In genomic region chr9:68631811-68632210, GRCh38 we compare ENCODE assay signal across 25 cellular contexts.
"Had no signal": no experiment of that assay in that cellular context is flagged by ENCODE, and none has a peak within 500 bp of the region (broad histone marks: within the 10 kb centered on the region; RNA-seq: fewer than 3 reads in every experiment).

No MANE protein-coding gene starts in this region.

- H3K4me1 ChIP-seq: esophagus muscularis mucosa, parathyroid adenoma, prostate gland, right lobe of liver, suprapubic skin, tibial artery, upper lobe of right lung, vagina had no signal

- H3K36me3 ChIP-seq: esophagus muscularis mucosa, prostate gland, right lobe of liver, suprapubic skin, tibial artery, upper lobe of right lung, vagina had no signal

- H3K79me2 ChIP-seq: hepatocyte, parathyroid adenoma had no signal

- H3K27me3 ChIP-seq: esophagus muscularis mucosa, hepatocyte, right lobe of liver, suprapubic skin, tibial artery, upper lobe of right lung, vagina had no signal

- H3K4me3 ChIP-seq: esophagus muscularis mucosa, hepatocyte, lung, prostate gland, right lobe of liver, suprapubic skin, tibial artery, upper lobe of right lung, vagina had no signal

- H3K4me2 ChIP-seq: hepatocyte had no signal

- H3K4me3 Mint-ChIP-seq: dendritic cell treated with granulocyte-macrophage colony-stimulating factor and Interleukin-4, amounts not matched to agents 40 ng/mL and 50 ng/mL, for 4 days; effector memory CD8-positive, alpha-beta T cell; naive B cell; nephron; stimulated activated effector memory CD8-positive, alpha-beta T cell treated with anti-CD3 and anti-CD28 coated beads, Interleukin-12 subunit alpha, Interleukin-12 subunit beta, amount 100 ng/mL, for 72 hours had no signal

- H3K27ac Mint-ChIP-seq: dendritic cell treated with granulocyte-macrophage colony-stimulating factor and Interleukin-4, amounts not matched to agents 40 ng/mL and 50 ng/mL, for 4 days; effector memory CD8-positive, alpha-beta T cell; nephron; stimulated activated effector memory CD8-positive, alpha-beta T cell treated with anti-CD3 and anti-CD28 coated beads, Interleukin-12 subunit alpha, Interleukin-12 subunit beta, amount 100 ng/mL, for 72 hours had no signal

- H3K9me3 ChIP-seq: esophagus muscularis mucosa, prostate gland, right lobe of liver, suprapubic skin, tibial artery, upper lobe of right lung, vagina had no signal

- H2AFZ ChIP-seq: hepatocyte, parathyroid adenoma had no signal

- H3K27me3 Mint-ChIP-seq: dendritic cell treated with granulocyte-macrophage colony-stimulating factor and Interleukin-4, amounts not matched to agents 40 ng/mL and 50 ng/mL, for 4 days; naive B cell had no signal

- H3K4me1 Mint-ChIP-seq: nephron; stimulated activated effector memory CD8-positive, alpha-beta T cell treated with anti-CD3 and anti-CD28 coated beads, Interleukin-12 subunit alpha, Interleukin-12 subunit beta, amount 100 ng/mL, for 72 hours had no signal

- H3K27ac ChIP-seq: epithelial cell of prostate, esophagus muscularis mucosa, hepatocyte, parathyroid adenoma, prostate gland, right lobe of liver, suprapubic skin, tibial artery, upper lobe of right lung, vagina had no signal

- H3K9me3 Mint-ChIP-seq: dendritic cell treated with granulocyte-macrophage colony-stimulating factor and Interleukin-4, amounts not matched to agents 40 ng/mL and 50 ng/mL, for 4 days; effector memory CD8-positive, alpha-beta T cell; naive B cell; nephron; stimulated activated effector memory CD8-positive, alpha-beta T cell treated with anti-CD3 and anti-CD28 coated beads, Interleukin-12 subunit alpha, Interleukin-12 subunit beta, amount 100 ng/mL, for 72 hours had no signal

- DNase-seq: effector memory CD8-positive, alpha-beta T cell; head of caudate nucleus; kidney; left cardiac atrium; left ventricle myocardium superior; mesendoderm; naive B cell; retina; right lobe of liver; stimulated activated CD4-positive, alpha-beta T cell treated with anti-CD3 and anti-CD28 coated beads, Interleukin-4, amount 100 ng/mL, for 1 hour; stimulated activated CD8-positive, alpha-beta memory T cell treated with anti-CD3 and anti-CD28 coated beads, Interleukin-4, amount 100 ng/mL, for 48 hours; stimulated activated naive CD8-positive, alpha-beta T cell treated with anti-CD3 and anti-CD28 coated beads, Interleukin-15, Interleukin-2, amounts not matched to agents 100 U/mL and 50 U/mL, for 24 hours; tibial artery; upper lobe of right lung had no signal

- H3K36me3 Mint-ChIP-seq: naive B cell; stimulated activated effector memory CD8-positive, alpha-beta T cell treated with anti-CD3 and anti-CD28 coated beads, Interleukin-12 subunit alpha, Interleukin-12 subunit beta, amount 100 ng/mL, for 72 hours had no signal
